29 cellular contexts compared by ENCODE assay signal in the genomic region with DNA sequence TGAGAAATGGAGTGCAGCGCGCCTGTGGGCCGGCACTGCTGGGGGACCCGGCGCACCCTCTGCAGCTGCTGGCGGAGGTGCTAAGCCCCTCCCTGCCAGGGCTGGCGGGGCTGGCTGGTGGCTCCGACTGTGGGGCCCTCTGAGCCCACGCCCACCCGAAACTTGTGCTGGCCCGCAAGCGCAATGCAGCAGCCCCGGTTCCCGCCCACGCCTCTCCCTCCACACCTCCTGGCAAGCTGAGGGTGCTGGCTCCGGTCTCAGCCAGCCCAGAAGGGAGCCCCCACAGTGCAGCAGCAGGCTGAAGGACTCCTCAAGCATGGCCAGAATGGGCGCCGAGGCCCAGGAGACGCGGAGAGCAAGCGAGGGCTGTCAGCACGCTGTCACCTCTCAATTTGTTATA.
"Had no signal": no experiment of that assay in that cellular context is flagged by ENCODE, and none has a peak within 500 bp of the region (broad histone marks: within the 10 kb centered on the region; RNA-seq: fewer than 3 reads in every experiment).

No MANE protein-coding gene starts in this region.

- H3K4me1 ChIP-seq: ascending aorta, SJCRH30 had no signal

- FAIRE-seq: TTC549 had no signal

- H3K9me3 ChIP-seq: ascending aorta had no signal

- H3K4me1 Mint-ChIP-seq: activated CD4-positive, alpha-beta T cell treated with anti-CD3 and anti-CD28 coated beads for 36 hours; activated CD4-positive, alpha-beta T cell treated with anti-CD3 and anti-CD28 coated beads, Interleukin-2, amount 10 ng/mL, durations not matched to agents 7 days and 5 days; activated naive CD4-positive, alpha-beta T cell treated with anti-CD3 and anti-CD28 coated beads, Interleukin-2, amount 50 U/mL, for 24 hours; activated naive CD8-positive, alpha-beta T cell treated with anti-CD3 and anti-CD28 coated beads, Interleukin-2, amount 10 ng/mL, durations not matched to agents 7 days and 5 days; central memory CD8-positive, alpha-beta T cell had no signal

- H3K36me3 ChIP-seq: ascending aorta, cardiac muscle cell, SJCRH30 had no signal

- H3K4me3 Mint-ChIP-seq: activated CD4-positive, alpha-beta T cell treated with anti-CD3 and anti-CD28 coated beads for 36 hours; activated CD4-positive, alpha-beta T cell treated with anti-CD3 and anti-CD28 coated beads, Interleukin-2, amount 10 ng/mL, durations not matched to agents 7 days and 5 days; activated CD8-positive, alpha-beta T cell treated with anti-CD3 and anti-CD28 coated beads, Interleukin-2, amount 10 ng/mL, durations not matched to agents 7 days and 5 days; activated naive CD4-positive, alpha-beta T cell treated with anti-CD3 and anti-CD28 coated beads, Interleukin-2, amount 50 U/mL, for 24 hours; activated naive CD8-positive, alpha-beta T cell treated with anti-CD3 and anti-CD28 coated beads, Interleukin-2, amount 10 ng/mL, durations not matched to agents 7 days and 5 days; activated T-cell treated with anti-CD3 and anti-CD28 coated beads, Interleukin-2, amount 50 U/mL, for 24 hours; central memory CD8-positive, alpha-beta T cell; T-helper 1 cell treated with Interleukin-12 subunit alpha and Interleukin-12 subunit beta and Interleukin-4 antibody, amounts not matched to agents 30 μg/mL and 1 μg/mL, for 36 hours; T-helper 2 cell treated with Interferon-gamma antibody and Interleukin-4, amounts not matched to agents 5 μg/mL and 100 μg/mL, for 36 hours had no signal

- H3K4me3 ChIP-seq: ascending aorta, cardiac muscle cell, SJCRH30, SK-N-MC had no signal

- DNase-seq: activated CD4-positive, alpha-beta T cell treated with anti-CD3 and anti-CD28 coated beads for 36 hours; activated CD4-positive, alpha-beta T cell treated with anti-CD3 and anti-CD28 coated beads, Interleukin-2, amount 10 ng/mL, durations not matched to agents 7 days and 5 days; activated CD4-positive, alpha-beta T cell treated with anti-CD3 and anti-CD28 coated beads, Interleukin-2, amount 50 U/mL, for 48 hours; activated CD8-positive, alpha-beta T cell treated with anti-CD3 and anti-CD28 coated beads, Interleukin-2, amount 10 ng/mL, durations not matched to agents 7 days and 5 days; activated gamma-delta T cell; activated naive CD4-positive, alpha-beta T cell treated with Interleukin-2 at 50 U/mL for 16 hours; activated naive CD8-positive, alpha-beta T cell treated with anti-CD3 and anti-CD28 coated beads, Interleukin-2, amount 10 ng/mL, durations not matched to agents 7 days and 5 days; activated T-cell treated with anti-CD3 and anti-CD28 coated beads, Interleukin-2, amount 50 U/mL, for 24 hours; amygdala; Karpas-422; NCI-H1436 treated with DMSO at 0.1 percent for 48 hours; NCI-H1694 treated with DMSO at 0.1 percent for 48 hours; NCI-H2029; NCI-H2227 treated with DMSO at 0.1 percent for 48 hours; NCI-H446; NCI-H510A treated with DMSO at 0.1 percent for 48 hours; NCI-H526 treated with DMSO at 0.1 percent for 48 hours; NCI-H774; SHP77; SJCRH30 had no signal

- H3K27ac Mint-ChIP-seq: activated CD4-positive, alpha-beta T cell treated with anti-CD3 and anti-CD28 coated beads for 36 hours; activated CD4-positive, alpha-beta T cell treated with anti-CD3 and anti-CD28 coated beads, Interleukin-2, amount 10 ng/mL, durations not matched to agents 7 days and 5 days; activated CD8-positive, alpha-beta T cell treated with anti-CD3 and anti-CD28 coated beads, Interleukin-2, amount 10 ng/mL, durations not matched to agents 7 days and 5 days; activated naive CD4-positive, alpha-beta T cell treated with anti-CD3 and anti-CD28 coated beads, Interleukin-2, amount 50 U/mL, for 24 hours; activated naive CD8-positive, alpha-beta T cell treated with anti-CD3 and anti-CD28 coated beads, Interleukin-2, amount 10 ng/mL, durations not matched to agents 7 days and 5 days; activated T-cell treated with anti-CD3 and anti-CD28 coated beads, Interleukin-2, amount 50 U/mL, for 24 hours; activated T-helper 2 cell treated with anti-CD3 and anti-CD28 coated beads, Interferon-gamma antibody, Interleukin-2, Interleukin-4, amounts not matched to agents 10 μg/mL and 5 μg/mL and 100 μg/mL, durations not matched to agents 14 hours and 24 hours and 36 hours; T-helper 1 cell treated with Interleukin-12 subunit alpha and Interleukin-12 subunit beta and Interleukin-4 antibody, amounts not matched to agents 30 μg/mL and 1 μg/mL, for 36 hours; T-helper 2 cell treated with Interferon-gamma antibody and Interleukin-4, amounts not matched to agents 5 μg/mL and 100 μg/mL, for 36 hours had no signal

- H3K27me3 ChIP-seq: ascending aorta, cardiac muscle cell had no signal

- H3K27ac ChIP-seq: ascending aorta, cardiac muscle cell, SJCRH30, SK-N-MC had no signal

- H3K36me3 Mint-ChIP-seq: activated naive CD4-positive, alpha-beta T cell treated with anti-CD3 and anti-CD28 coated beads, Interleukin-2, amount 50 U/mL, for 24 hours; activated naive CD8-positive, alpha-beta T cell treated with anti-CD3 and anti-CD28 coated beads, Interleukin-2, amount 10 ng/mL, durations not matched to agents 7 days and 5 days had no signal

- H3K27me3 Mint-ChIP-seq: activated CD4-positive, alpha-beta T cell treated with anti-CD3 and anti-CD28 coated beads for 36 hours; activated CD4-positive, alpha-beta T cell treated with anti-CD3 and anti-CD28 coated beads, Interleukin-2, amount 10 ng/mL, durations not matched to agents 7 days and 5 days; activated naive CD4-positive, alpha-beta T cell treated with anti-CD3 and anti-CD28 coated beads, Interleukin-2, amount 50 U/mL, for 24 hours; activated naive CD8-positive, alpha-beta T cell treated with anti-CD3 and anti-CD28 coated beads, Interleukin-2, amount 10 ng/mL, durations not matched to agents 7 days and 5 days; activated T-cell treated with anti-CD3 and anti-CD28 coated beads, Interleukin-2, amount 50 U/mL, for 24 hours; central memory CD8-positive, alpha-beta T cell had no signal
